9 cellular contexts compared by ENCODE assay signal in genomic region chr5:112228672-112229071, GRCh38.
DNase-seq lines count a peak whose midpoint lies in the region; ATAC-seq, FAIRE-seq and TF ChIP-seq lines count a peak whose summit lies in the region.
"Had no signal": no experiment of that assay in that cellular context is flagged by ENCODE, and none has a peak within 500 bp of the region (broad histone marks: within the 10 kb centered on the region; RNA-seq: fewer than 3 reads in every experiment).

No MANE protein-coding gene starts in this region.

- no peak overlapping the region for H2AK5ac ChIP-seq in IMR-90 (ENCODE audit: low read depth, low read length)

- no peaks in the 10 kb centered on the region for H3K79me2 ChIP-seq in astrocyte (ENCODE audit: insufficient read depth, low read length)
- H3K79me2 ChIP-seq in smooth muscle cell (ENCODE audit: low read depth), result no peaks in the 10 kb centered on the region

- no TSS peak for BruUV-seq in IMR-90 (replicated peaks; lab: Mats Ljungman, UMichigan)

- no peaks in the 10 kb centered on the region for H3K79me1 ChIP-seq in IMR-90 (ENCODE audit: low read depth in 1 of 2, low read length in 2 of 2)

- no peaks in the 10 kb centered on the region for H3K9me3 Mint-ChIP-seq in astrocyte (ENCODE audit: unreplicated experiment)

- DNase-seq in IMR-90 (peak; percentile 2), astrocyte (ENCODE audit: low read depth) (peak; percentile 57), iPS-NIHi11 (ENCODE audit: low spot score) (peak; percentile 74), upper lobe of left lung (peak in 1 of 2 donors; percentile 90), smooth muscle cell (lab: John Stamatoyannopoulos, UW; ENCODE audit: unreplicated experiment) (no peak), KBM-7 (no peak)
- DNase-seq: stimulated activated naive CD8-positive, alpha-beta T cell treated with anti-CD3 and anti-CD28 coated beads, Interleukin-15, Interleukin-2, amounts not matched to agents 100 U/mL and 50 U/mL, for 24 hours had no signal

- no peak overlapping the region for H3K4me3 ChIP-seq in IMR-90 (ENCODE audit: insufficient read depth, low read depth, low read length)
- no peak overlapping the region for H3K4me3 ChIP-seq in astrocyte (ENCODE audit: insufficient read depth, low read depth, low read length)
- no peak overlapping the region for H3K4me3 ChIP-seq in upper lobe of left lung
- H3K4me3 ChIP-seq in smooth muscle cell, result no peak overlapping the region

- POLR2A ChIA-PET in IMR-90 (lab: Charles Lee; ENCODE audit: unreplicated experiment), result no interaction called here

- no peak overlapping the region for H3K27ac ChIP-seq in IMR-90 (ENCODE audit: insufficient read depth, low read length)
- H3K27ac ChIP-seq in astrocyte (ENCODE audit: low read depth, low read length), result no peak overlapping the region
- H3K27ac ChIP-seq in upper lobe of left lung, result peak overlapping the region in 1 of 4 donors; percentile 5
- H3K27ac ChIP-seq in smooth muscle cell (ENCODE audit: low read depth), result no peak overlapping the region

- no CpG with 5 or more reads among the region's 2 CpGs for WGBS in IMR-90 (ENCODE audit: extremely low coverage in 2 of 2, insufficient read length in 1 of 2), 2 experiments
- WGBS in upper lobe of left lung, 2 donors, result 0 to 5% methylated on average over 2 of the region's 2 CpGs
- 59% methylated on average over 2 of the region's 2 CpGs for WGBS in smooth muscle cell (ENCODE audit: low lambda C conversion rate)

- in situ Hi-C loops in IMR-90 (cut with MboI; ENCODE audit: low sequenced_read_pairs) (no loop called here), KBM-7 (cut with MboI; ENCODE audit: low pct_unique_long_range_greater_than_20kb, low sequenced_read_pairs) (no loop called here)

- no peak overlapping the region for H2BK120ac ChIP-seq in IMR-90 (ENCODE audit: low read depth, low read length)

- no peak overlapping the region for H2AK9ac ChIP-seq in IMR-90 (replicated peaks; ENCODE audit: low read depth, low read length, poor library complexity)

- TF ChIP-seq RAD21 in IMR-90 (IDR thresholded peaks at IDR 0.05; ENCODE audit: low read length), result no peak

- dilution Hi-C loops in IMR-90 (cut with HindIII; ENCODE audit: low sequenced_read_pairs, unreplicated experiment), result no loop called here

- H3K9me3 ChIP-seq in IMR-90 (ENCODE audit: control insufficient read depth, insufficient read depth, low read length), result no peaks in the 10 kb centered on the region
- H3K9me3 ChIP-seq in astrocyte (ENCODE audit: insufficient read depth, low read depth, low read length), result no peaks in the 10 kb centered on the region
- H3K9me3 ChIP-seq in upper lobe of left lung, result no peaks in the 10 kb centered on the region
- no peaks in the 10 kb centered on the region for H3K9me3 ChIP-seq in smooth muscle cell (replicated peaks; ENCODE audit: low read depth)

- H4K8ac ChIP-seq in IMR-90 (ENCODE audit: low read depth in 2 of 2, low read length in 2 of 2), result no peak overlapping the region

- no peak overlapping the region for H2BK20ac ChIP-seq in IMR-90 (ENCODE audit: low read depth, low read length)

- H2AFZ ChIP-seq in IMR-90 (replicated peaks; ENCODE audit: low read length, poor library complexity) (no peak overlapping the region), astrocyte (ENCODE audit: low read depth, low read length) (peak overlapping the region; percentile 19), smooth muscle cell (ENCODE audit: low read depth) (no peak overlapping the region)

- no peaks in the 10 kb centered on the region for H3K36me3 Mint-ChIP-seq in astrocyte (ENCODE audit: low read depth, unreplicated experiment)
- H3K36me3 Mint-ChIP-seq: activated naive CD8-positive, alpha-beta T cell had no signal

- no peak overlapping the region for H4K5ac ChIP-seq in IMR-90 (ENCODE audit: low read depth, low read length)

- H4K91ac ChIP-seq in IMR-90 (ENCODE audit: insufficient read depth, low read depth, low read length), result no peak overlapping the region

- H4K20me1 ChIP-seq in IMR-90 (ENCODE audit: insufficient read depth, low read length) (no peaks in the 10 kb centered on the region), astrocyte (ENCODE audit: insufficient read depth, low read length) (no peaks in the 10 kb centered on the region), smooth muscle cell (ENCODE audit: low read depth) (no peaks in the 10 kb centered on the region)

- no peak overlapping the region for H3K56ac ChIP-seq in IMR-90 (ENCODE audit: extremely low read depth, insufficient read depth, low read length)

- H3K27me3 Mint-ChIP-seq in astrocyte (ENCODE audit: low read depth, unreplicated experiment), result no peaks in the 10 kb centered on the region

- no peak overlapping the region for H3K4ac ChIP-seq in IMR-90 (ENCODE audit: low read depth, low read length)

- peak in 1 of 4 donors; percentile 23 for TF ChIP-seq EP300 in upper lobe of left lung (IDR thresholded peaks at IDR 0.05)

- intact Hi-C loops in IMR-90 (cut with micrococcal nuclease), result no loop called here

- TF ChIP-seq POLR2A in IMR-90 (IDR thresholded peaks at IDR 0.05; ENCODE audit: low read depth, low read length), result no peak
- no peak for TF ChIP-seq POLR2A in upper lobe of left lung (IDR thresholded peaks at IDR 0.05)

- TF ChIP-seq CTCF in IMR-90 (conservative IDR thresholded peaks at IDR 0.05; ENCODE audit: low read depth, low read length) (no peak), astrocyte (IDR thresholded peaks at IDR 0.05; ENCODE audit: insufficient read depth, low read depth, low read length) (no peak), upper lobe of left lung (IDR thresholded peaks at IDR 0.05) (no peak), smooth muscle cell (IDR thresholded peaks at IDR 0.05; ENCODE audit: borderline replicate concordance, insufficient read depth, poor library complexity, severe bottlenecking) (no peak)

- no peak overlapping the region for H3K4me2 ChIP-seq in IMR-90 (ENCODE audit: low read depth, low read length)
- H3K4me2 ChIP-seq in astrocyte (ENCODE audit: low read length), result peak overlapping the region; percentile 15
- no peak overlapping the region for H3K4me2 ChIP-seq in smooth muscle cell

- H3K27ac Mint-ChIP-seq in astrocyte (ENCODE audit: unreplicated experiment), result no peak overlapping the region
- H3K27ac Mint-ChIP-seq: activated naive CD8-positive, alpha-beta T cell had no signal

- H3K4me1 ChIP-seq in IMR-90 (ENCODE audit: control insufficient read depth, insufficient read depth, low read length) (no peaks in the 10 kb centered on the region), astrocyte (ENCODE audit: insufficient read depth, low read length) (peaks cover 3% of the 10 kb centered on the region), upper lobe of left lung (peaks cover 0 to 14% (median 10%) of the 10 kb centered on the region in 4 donors), smooth muscle cell (ENCODE audit: low read depth) (no peaks in the 10 kb centered on the region)

- H3K14ac ChIP-seq in IMR-90 (replicated peaks; ENCODE audit: low read depth, low read length), result no peak overlapping the region

- H2BK5ac ChIP-seq in IMR-90 (ENCODE audit: low read depth, low read length, poor library complexity, severe bottlenecking), result no peak overlapping the region

- H3K9me1 ChIP-seq in IMR-90 (ENCODE audit: insufficient read depth, low read length), result no peaks in the 10 kb centered on the region

- CTCF ChIA-PET in IMR-90 (lab: Yijun Ruan, JAX), result interaction anchor here (1.5 kb wide), 1 partner anchor 10 kb away, joined by 5 read pairs; no protein-coding TSS in a partner anchor

- H3K23ac ChIP-seq in IMR-90 (ENCODE audit: low read depth, low read length), result no peak overlapping the region

- H3F3A ChIP-seq in smooth muscle cell (ENCODE audit: low read depth), result no peaks in the 10 kb centered on the region

- no peak for FAIRE-seq in astrocyte (lab: Jason Lieb, UNC)

- H3K4me3 Mint-ChIP-seq in astrocyte (ENCODE audit: unreplicated experiment), result peak overlapping the region; percentile 34
- H3K4me3 Mint-ChIP-seq: activated naive CD8-positive, alpha-beta T cell had no signal

- H2BK15ac ChIP-seq in IMR-90 (ENCODE audit: low read depth, low read length), result no peak overlapping the region

- H3K9ac ChIP-seq in IMR-90 (ENCODE audit: low read depth, low read length) (no peak overlapping the region), astrocyte (ENCODE audit: low read length) (no peak overlapping the region), smooth muscle cell (ENCODE audit: low read depth) (no peak overlapping the region)

- peaks cover 9% of the 10 kb centered on the region for H3K4me1 Mint-ChIP-seq in astrocyte (ENCODE audit: low read depth, unreplicated experiment)

- H3K27me3 ChIP-seq in IMR-90 (ENCODE audit: control insufficient read depth, insufficient read depth, low read length) (no peaks in the 10 kb centered on the region), astrocyte (ENCODE audit: insufficient read depth, low read length) (no peaks in the 10 kb centered on the region), upper lobe of left lung (no peaks in the 10 kb centered on the region), smooth muscle cell (ENCODE audit: low read depth) (no peaks in the 10 kb centered on the region)

- ATAC-seq in IMR-90 (ENCODE audit: low read depth) (peak; percentile 62), upper lobe of left lung (ENCODE audit: low FRiP score in 2 of 2) (peak; percentile 85 to 96), HG03565 (IDR thresholded peaks at IDR 0.05; ENCODE audit: unreplicated experiment) (no peak)
- ATAC-seq: stimulated activated naive CD8-positive, alpha-beta T cell treated with anti-CD3 and anti-CD28 coated beads, Interleukin-15, Interleukin-2, amounts not matched to agents 100 U/mL and 50 U/mL, for 24 hours had no signal

- no peaks in the 10 kb centered on the region for H3K36me3 ChIP-seq in IMR-90 (ENCODE audit: control insufficient read depth, insufficient read depth, low read length)
- no peaks in the 10 kb centered on the region for H3K36me3 ChIP-seq in astrocyte (ENCODE audit: insufficient read depth, low read length)
- H3K36me3 ChIP-seq in upper lobe of left lung, result peaks cover 0 to 6% (median 0%) of the 10 kb centered on the region in 4 donors
- H3K36me3 ChIP-seq in smooth muscle cell (ENCODE audit: low read depth), result no peaks in the 10 kb centered on the region

- H3K18ac ChIP-seq in IMR-90 (ENCODE audit: low read depth, low read length), result no peak overlapping the region

TF ChIP-seq in IMR-90, 13 proteins besides CTCF, POLR2A, EP300 and RAD21 (continues in another document):
- TF ChIP-seq ELK1 (IDR thresholded peaks at IDR 0.05; ENCODE audit: borderline replicate concordance, low read depth, low read length), result no peak
- no peak for TF ChIP-seq SMC3 (IDR thresholded peaks at IDR 0.05; ENCODE audit: low read depth, low read length)
- TF ChIP-seq NFE2L2 (IDR thresholded peaks at IDR 0.05; ENCODE audit: low read depth, low read length), result no peak
- TF ChIP-seq MXI1 (IDR thresholded peaks at IDR 0.05; ENCODE audit: borderline replicate concordance, low read depth, low read length), result no peak

Comparison
In these comparisons a context has a peak if more than half of its experiments do, and no peak if none do; other contexts are left out.
1. DNase-seq: peak in IMR-90 (single experiment), astrocyte (single experiment) and iPS-NIHi11 (single experiment); none in smooth muscle cell (single experiment) and KBM-7 (single experiment).